7 cellular contexts compared by ENCODE assay signal in the genomic region with DNA sequence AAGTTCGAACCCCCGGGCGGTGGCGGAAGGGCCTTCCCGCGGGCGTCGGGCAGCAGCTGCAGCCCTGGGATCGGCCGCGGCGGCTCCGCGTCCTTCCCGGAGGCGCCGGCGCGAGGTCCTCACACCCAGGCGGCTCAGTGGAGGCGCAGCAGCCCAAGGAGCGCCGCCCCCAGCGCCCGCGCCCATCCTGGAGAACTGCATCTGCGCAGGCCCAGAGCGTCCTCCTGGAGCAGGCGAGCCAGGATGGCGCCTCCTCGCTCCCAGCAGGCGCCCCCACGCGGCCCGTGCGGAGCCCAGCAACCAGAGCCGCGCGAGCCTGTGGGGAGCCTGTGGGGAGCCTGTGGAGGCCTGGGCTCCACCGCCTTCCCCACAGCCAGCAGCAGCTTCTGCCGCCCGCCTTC.
DNase-seq lines count a peak whose midpoint lies in the region; ATAC-seq and TF ChIP-seq lines count a peak whose summit lies in the region.
"Not testable (repeated sequence)": the region's sequence is repeated elsewhere in the genome, so short reads cannot be mapped to it uniquely, and the experiment has no call there.

No MANE protein-coding gene starts in this region.

- DNase-seq in DND-41 (peak; percentile 93), NCI-H2227 (lab: John Stamatoyannopoulos, UW; ENCODE audit: unreplicated experiment) (peak; percentile 54)
- peak; percentile 42 for DNase-seq in activated CD4-positive, alpha-beta T cell treated with anti-CD3 and anti-CD28 coated beads for 36 hours
- DNase-seq in activated T-cell treated with anti-CD3 and anti-CD28 coated beads, Interleukin-2, amount 50 U/mL, for 24 hours, result peak; percentile 58
- DNase-seq in activated naive CD8-positive, alpha-beta T cell treated with anti-CD3 and anti-CD28 coated beads for 36 hours, result peak; percentile 50
- peak in 6 of 10 donors; percentile 9 to 61 (median 36) for DNase-seq in naive thymus-derived CD8-positive, alpha-beta T cell

- intact Hi-C loops in activated CD4-positive, alpha-beta T cell treated with anti-CD3 and anti-CD28 coated beads for 36 hours (cut with DNase I, micrococcal nuclease), result not testable (repeated sequence)

- H3K9me3 ChIP-seq in DND-41 (ENCODE audit: insufficient read depth, low read length, severe bottlenecking), result not testable (repeated sequence)

- not testable (repeated sequence) for H4K20me1 ChIP-seq in DND-41 (ENCODE audit: insufficient read depth, low read length)

- not testable (repeated sequence) for H3K27ac Mint-ChIP-seq in activated CD4-positive, alpha-beta T cell treated with anti-CD3 and anti-CD28 coated beads for 36 hours; activated T-cell treated with anti-CD3 and anti-CD28 coated beads, Interleukin-2, amount 50 U/mL, for 24 hours; activated naive CD8-positive, alpha-beta T cell treated with anti-CD3 and anti-CD28 coated beads for 36 hours
- peak overlapping the region in 1 of 10 donors; percentile 52 for H3K27ac Mint-ChIP-seq in naive thymus-derived CD8-positive, alpha-beta T cell

- POLR2A ChIA-PET in activated CD4-positive, alpha-beta T cell treated with anti-CD3 and anti-CD28 coated beads for 36 hours (lab: Charles Lee); naive thymus-derived CD8-positive, alpha-beta T cell (lab: Charles Lee): not testable (repeated sequence)

- CTCF ChIA-PET in activated CD4-positive, alpha-beta T cell treated with anti-CD3 and anti-CD28 coated beads for 36 hours (lab: Charles Lee), result interaction anchor here (7.5 kb wide), 1 partner anchor 15 kb away, joined by 132 read pairs; no protein-coding TSS in a partner anchor

- H3K4me3 ChIP-seq in DND-41 (ENCODE audit: low read depth in 1 of 2, low read length in 2 of 2), result peak overlapping the region; percentile 55 to 84

- H3K36me3 Mint-ChIP-seq in activated CD4-positive, alpha-beta T cell treated with anti-CD3 and anti-CD28 coated beads for 36 hours (ENCODE audit: low read depth); activated T-cell treated with anti-CD3 and anti-CD28 coated beads, Interleukin-2, amount 50 U/mL, for 24 hours (ENCODE audit: low read depth); activated naive CD8-positive, alpha-beta T cell treated with anti-CD3 and anti-CD28 coated beads for 36 hours; naive thymus-derived CD8-positive, alpha-beta T cell: not testable (repeated sequence)

- H3K9ac ChIP-seq in DND-41 (ENCODE audit: low read depth, low read length), result peak overlapping the region; percentile 60

- peaks cover 30% of the 10 kb centered on the region for H3K36me3 ChIP-seq in DND-41 (ENCODE audit: insufficient read depth, low read length)

- H3K4me1 Mint-ChIP-seq in activated CD4-positive, alpha-beta T cell treated with anti-CD3 and anti-CD28 coated beads for 36 hours, result peaks cover 24% of the 10 kb centered on the region
- H3K4me1 Mint-ChIP-seq in activated T-cell treated with anti-CD3 and anti-CD28 coated beads, Interleukin-2, amount 50 U/mL, for 24 hours (ENCODE audit: low read depth), result peaks cover 26% of the 10 kb centered on the region
- peaks cover 27% of the 10 kb centered on the region for H3K4me1 Mint-ChIP-seq in activated naive CD8-positive, alpha-beta T cell treated with anti-CD3 and anti-CD28 coated beads for 36 hours
- peaks cover 6 to 25% (median 15%) of the 10 kb centered on the region in 4 donors for H3K4me1 Mint-ChIP-seq in naive thymus-derived CD8-positive, alpha-beta T cell

- ATAC-seq in DND-41 (ENCODE audit: insufficient read depth, low read depth), result peak; percentile 80
- ATAC-seq in SK-N-SH treated with all-trans-retinoic acid at 6 μM for 48 hours, result peak; percentile 87
- ATAC-seq in activated CD4-positive, alpha-beta T cell treated with anti-CD3 and anti-CD28 coated beads for 36 hours, result peak; percentile 44
- ATAC-seq in naive thymus-derived CD8-positive, alpha-beta T cell, result peak; percentile 86 to 90

- H3K79me2 ChIP-seq in DND-41 (ENCODE audit: insufficient read depth, low read length), result peaks cover 51% of the 10 kb centered on the region

- H3K9me3 Mint-ChIP-seq in activated CD4-positive, alpha-beta T cell treated with anti-CD3 and anti-CD28 coated beads for 36 hours (ENCODE audit: low read depth); activated T-cell treated with anti-CD3 and anti-CD28 coated beads, Interleukin-2, amount 50 U/mL, for 24 hours; activated naive CD8-positive, alpha-beta T cell treated with anti-CD3 and anti-CD28 coated beads for 36 hours; naive thymus-derived CD8-positive, alpha-beta T cell: not testable (repeated sequence)

- H3K4me3 Mint-ChIP-seq in activated CD4-positive, alpha-beta T cell treated with anti-CD3 and anti-CD28 coated beads for 36 hours, result peak overlapping the region; percentile 57
- H3K4me3 Mint-ChIP-seq in activated T-cell treated with anti-CD3 and anti-CD28 coated beads, Interleukin-2, amount 50 U/mL, for 24 hours, result peak overlapping the region; percentile 73
- peak overlapping the region; percentile 65 for H3K4me3 Mint-ChIP-seq in activated naive CD8-positive, alpha-beta T cell treated with anti-CD3 and anti-CD28 coated beads for 36 hours
- H3K4me3 Mint-ChIP-seq in naive thymus-derived CD8-positive, alpha-beta T cell, result peak overlapping the region in 7 of 10 donors; percentile 29 to 85 (median 63)

- peak overlapping the region; percentile 70 for H3K4me2 ChIP-seq in DND-41 (ENCODE audit: insufficient read depth, low read length)

- TF ChIP-seq CTCF in DND-41 (IDR thresholded peaks at IDR 0.05; ENCODE audit: borderline replicate concordance, extremely low read depth, low read length, poor library complexity, severe bottlenecking), result peak; percentile 54

- H3K27ac ChIP-seq in DND-41 (ENCODE audit: low read length), result peak overlapping the region; percentile 83

- not testable (repeated sequence) for H3K27me3 ChIP-seq in DND-41 (ENCODE audit: insufficient read depth, low read length, poor library complexity)

- H3K4me1 ChIP-seq in DND-41 (ENCODE audit: insufficient read depth, low read length), result peaks cover 46% of the 10 kb centered on the region

- not testable (repeated sequence) for H3K27me3 Mint-ChIP-seq in activated CD4-positive, alpha-beta T cell treated with anti-CD3 and anti-CD28 coated beads for 36 hours; activated naive CD8-positive, alpha-beta T cell treated with anti-CD3 and anti-CD28 coated beads for 36 hours; naive thymus-derived CD8-positive, alpha-beta T cell
- peaks cover 12% of the 10 kb centered on the region for H3K27me3 Mint-ChIP-seq in activated T-cell treated with anti-CD3 and anti-CD28 coated beads, Interleukin-2, amount 50 U/mL, for 24 hours

- not testable (repeated sequence) for H2AFZ ChIP-seq in DND-41 (ENCODE audit: low read depth, low read length)

Comparison
In these comparisons a context has a peak if more than half of its experiments do, and no peak if none do; other contexts are left out.
1. Peak in every context shown above with its lines: DNase-seq, ATAC-seq, H3K4me3 ChIP-seq and H3K27ac ChIP-seq.
2. DNase-seq: peak in every context shown above with its lines; median percentile 93 in DND-41; 58 in activated T-cell treated with anti-CD3 and anti-CD28 coated beads, Interleukin-2, amount 50 U/mL, for 24 hours; 54 in NCI-H2227; 50 in activated naive CD8-positive, alpha-beta T cell treated with anti-CD3 and anti-CD28 coated beads for 36 hours; 42 in activated CD4-positive, alpha-beta T cell treated with anti-CD3 and anti-CD28 coated beads for 36 hours; 36 in naive thymus-derived CD8-positive, alpha-beta T cell.